In genomic region chr7:151020231-151020630, GRCh38 we compare ENCODE assay signal across 19 cellular contexts. TPM values are rescaled to one million over a fixed set of nuclear protein-coding genes. Genes with fewer than 3 reads are reported as not detected.
DNase-seq lines count a peak whose midpoint lies in the region; ATAC-seq, FAIRE-seq and TF ChIP-seq lines count a peak whose summit lies in the region.
"Had no signal": no experiment of that assay in that cellular context is flagged by ENCODE, and none has a peak within 500 bp of the region (broad histone marks: within the 10 kb centered on the region; RNA-seq: fewer than 3 reads in every experiment).

No MANE protein-coding gene starts in this region.

- H3F3A ChIP-seq in SK-N-SH (replicated peaks; ENCODE audit: insufficient read depth) = no peaks in the 10 kb centered on the region

- H3K4me3 Mint-ChIP-seq in neural crest cell = peak overlapping the region; percentile 82

- no peak for TF ChIP-seq CTCF in HEK293 (tag by site-specific recombination; IDR thresholded peaks at IDR 0.05)
- TF ChIP-seq CTCF in K562 (IDR thresholded peaks at IDR 0.05 in 2 of 3, conservative IDR thresholded peaks at IDR 0.05 in 1 of 3; ENCODE audit: insufficient read depth in 2 of 3, low read depth in 1 of 3, low read length in 3 of 3) = no peak
- no peak for TF ChIP-seq CTCF in neural crest cell (conservative IDR thresholded peaks at IDR 0.05)
- TF ChIP-seq CTCF in SK-N-SH (IDR thresholded peaks at IDR 0.05) = no peak

- H3K4me1 ChIP-seq in HEK293 (ENCODE audit: control insufficient read depth, insufficient read depth, low read length) (no peaks in the 10 kb centered on the region), K562 (replicated peaks in 1 of 2; ENCODE audit: control insufficient read depth in 2 of 2, insufficient read depth in 2 of 2, low read length in 2 of 2) (peaks cover 31 to 76% of the 10 kb centered on the region in 2 experiments), SK-N-SH (ENCODE audit: control insufficient read depth in 1 of 2, insufficient read depth in 2 of 2, low read depth in 1 of 2, low read length in 1 of 2) (peaks cover 0 to 15% of the 10 kb centered on the region in 2 experiments; a peak in 1 of 4 replicates)
- H3K4me1 ChIP-seq: colonic mucosa had no signal

- peak overlapping the region in 1 of 2 experiments; percentile 72; a peak in 2 of 4 replicates for H3K9ac ChIP-seq in K562 (ENCODE audit: insufficient read depth in 1 of 2, low read depth in 2 of 2, low read length in 2 of 2)
- H3K9ac ChIP-seq in SK-N-SH = no peak overlapping the region

- H3K27me3 ChIP-seq in K562 (ENCODE audit: control insufficient read depth in 2 of 2, insufficient read depth in 2 of 2, low read length in 2 of 2) (no peaks in the 10 kb centered on the region; a peak in 1 of 5 replicates), SK-N-SH (ENCODE audit: insufficient read depth) (peaks cover 15% of the 10 kb centered on the region; the same call in 1 of the 2 replicates)
- H3K27me3 ChIP-seq: BE2C, Peyer's patch had no signal

- no peaks in the 10 kb centered on the region for H3K36me3 ChIP-seq in HEK293 (ENCODE audit: control insufficient read depth in 2 of 2, insufficient read depth in 1 of 2, low read length in 2 of 2)
- peaks cover 6% of the 10 kb centered on the region; the same call in 1 of the 3 replicates for H3K36me3 ChIP-seq in K562 (ENCODE audit: control insufficient read depth, insufficient read depth, low read length)
- no peaks in the 10 kb centered on the region for H3K36me3 ChIP-seq in SK-N-SH (replicated peaks in 1 of 2; ENCODE audit: control insufficient read depth in 1 of 2, insufficient read depth in 2 of 2, low read length in 1 of 2)
- H3K36me3 ChIP-seq: ascending aorta, BE2C, colonic mucosa, gastrocnemius medialis, lower lobe of right lung, Peyer's patch had no signal

- peak overlapping the region; percentile 91 for H3K27ac Mint-ChIP-seq in neural crest cell (ENCODE audit: unreplicated experiment)

- TF ChIP-seq EP300 in K562 (IDR thresholded peaks at IDR 0.05; ENCODE audit: low read length) (no peak), SK-N-SH (IDR thresholded peaks at IDR 0.05; ENCODE audit: borderline replicate concordance in 1 of 2, low read depth in 1 of 2, low read length in 1 of 2) (no peak)

- no peaks in the 10 kb centered on the region for H3K36me3 Mint-ChIP-seq in neural crest cell (ENCODE audit: low read depth)

- H4K20me1 ChIP-seq in K562 (replicated peaks; ENCODE audit: control insufficient read depth, insufficient read depth, low read length) (no peaks in the 10 kb centered on the region), SK-N-SH (ENCODE audit: insufficient read depth) (no peaks in the 10 kb centered on the region)

- POLR2A ChIA-PET in HEK293 (lab: Yijun Ruan, JAX) (interaction anchor here (1.3 kb wide), 1 partner anchor 93 kb away, joined by 3 read pairs; no protein-coding TSS in a partner anchor), K562 (lab: Yijun Ruan, JAX) (interaction anchor here (0.9 to 14.3 kb wide), 3 partner anchors 9 to 42 kb away, joined by 4 to 146 read pairs (median 33); partner anchors contain the start of gene ABCB8), SK-N-SH (lab: Yijun Ruan, JAX) (no interaction called here)

- no peaks in the 10 kb centered on the region for H3K9me1 ChIP-seq in K562 (ENCODE audit: control insufficient read depth, insufficient read depth, low read length)

- no peaks in the 10 kb centered on the region for H3K9me2 ChIP-seq in SK-N-SH

- no peak overlapping the region for H3K4me2 ChIP-seq in K562 (ENCODE audit: insufficient read depth, low read length)
- no peak overlapping the region for H3K4me2 ChIP-seq in SK-N-SH

- ATAC-seq in K562 = no peak
- ATAC-seq in GM18870 (IDR thresholded peaks at IDR 0.05; ENCODE audit: unreplicated experiment) = no peak
- ATAC-seq: gastrocnemius medialis, lower lobe of right lung had no signal

- no peak for FAIRE-seq in K562 (lab: Jason Lieb, UNC)

- no peaks in the 10 kb centered on the region for H3K9me3 ChIP-seq in HEK293 (ENCODE audit: control insufficient read depth, insufficient read depth, low read depth, low read length)
- no peaks in the 10 kb centered on the region for H3K9me3 ChIP-seq in K562 (replicated peaks; ENCODE audit: control insufficient read depth, insufficient read depth, low read depth, low read length)
- no peaks in the 10 kb centered on the region for H3K9me3 ChIP-seq in SK-N-SH
- H3K9me3 ChIP-seq: ascending aorta, BE2C, colonic mucosa, gastrocnemius medialis, lower lobe of right lung, Peyer's patch had no signal

- BruUV-seq in K562 (replicated peaks; lab: Mats Ljungman, UMichigan) = no TSS peak

- intact Hi-C loops in K562 (cut with micrococcal nuclease) = no loop called here

- TF ChIP-seq POLR2A in K562 (conservative IDR thresholded peaks at IDR 0.05) = no peak

- peak overlapping the region; percentile 53; the same call in 1 of the 2 replicates for H2AFZ ChIP-seq in K562 (ENCODE audit: low read depth, low read length)
- no peak overlapping the region for H2AFZ ChIP-seq in SK-N-SH (ENCODE audit: low read depth)

- H3K27me3 Mint-ChIP-seq in neural crest cell (ENCODE audit: low read depth) = peaks cover 16% of the 10 kb centered on the region

- H3K4me3 ChIP-seq in HEK293 (ENCODE audit: low read depth, low read length) (no peak overlapping the region), K562 (no peak overlapping the region), SK-N-SH (ENCODE audit: low read depth in 2 of 2, low read length in 1 of 2) (no peak overlapping the region)
- H3K4me3 ChIP-seq: ascending aorta, colonic mucosa, gastrocnemius medialis, lower lobe of right lung, Peyer's patch had no signal

- H3K79me2 ChIP-seq in K562 (ENCODE audit: control insufficient read depth, insufficient read depth, low read length) = no peaks in the 10 kb centered on the region
- H3K79me2 ChIP-seq in SK-N-SH (ENCODE audit: insufficient read depth) = no peaks in the 10 kb centered on the region

- peaks cover 40% of the 10 kb centered on the region for H3K4me1 Mint-ChIP-seq in neural crest cell

- H3K27ac ChIP-seq in HEK293 (ENCODE audit: extremely low read depth, low read depth, low read length) (no peak overlapping the region), K562 (ENCODE audit: extremely low read depth, low read depth, low read length) (no peak overlapping the region), SK-N-SH (ENCODE audit: low read depth in 2 of 2, low read length in 1 of 2) (no peak overlapping the region)
- H3K27ac ChIP-seq: ascending aorta, colonic mucosa, epithelial cell of prostate, gastrocnemius medialis, lower lobe of right lung, Peyer's patch had no signal

- no peak for TF ChIP-seq RAD21 in K562 (CRISPR knock-in tag; conservative IDR thresholded peaks at IDR 0.05 in 1 of 2, IDR thresholded peaks at IDR 0.05 in 1 of 2)
- no peak for TF ChIP-seq RAD21 in SK-N-SH (IDR thresholded peaks at IDR 0.05; ENCODE audit: low read length)

- in situ Hi-C loops in K562 (cut with MboI) = no loop called here

- CTCF ChIA-PET in HEK293 (lab: Yijun Ruan, JAX) = interaction anchor here (0.6 to 3.1 kb wide), 8 partner anchors 11 to 207 kb away, joined by 3 to 26 read pairs (median 3); no protein-coding TSS in a partner anchor
- CTCF ChIA-PET in K562 (lab: Yijun Ruan, JAX; ENCODE audit: low intra/inter-chr PET ratio) = no interaction called here
- CTCF ChIA-PET in SK-N-SH (lab: Yijun Ruan, JAX) = interaction anchor here (0.7 to 8.3 kb wide), 17 partner anchors 8 to 572 kb away, joined by 3 to 107 read pairs (median 17); partner anchors contain the start of genes ABCB8 and NOS3

- 47% methylated on average over 7 of the region's 7 CpGs for WGBS in K562 (ENCODE audit: insufficient coverage, low coverage, missing lambda C conversion rate)
- WGBS in SK-N-SH (ENCODE audit: low lambda C conversion rate) = 79% methylated on average over 7 of the region's 7 CpGs

- DNase-seq in K562 (ENCODE audit: extremely low read depth in 1 of 4, low spot score in 3 of 4) (no peak), neural crest cell (ENCODE audit: low read depth, low spot score) (no peak), T1000 (lab: John Stamatoyannopoulos, UW) (no peak), SK-N-SH (no peak)
- DNase-seq: activated CD8-positive, alpha-beta memory T cell treated with anti-CD3 and anti-CD28 coated beads for 24 hours; activated gamma-delta T cell; BE2C; colonic mucosa; DMS153; gastrocnemius medialis; lower lobe of right lung; Peyer's patch; SW 1271 had no signal

- H3K9me3 Mint-ChIP-seq in neural crest cell = no peaks in the 10 kb centered on the region

RNA-seq across cellular contexts. Expression of gene ATG9B, which starts 4.1 kb away (rescaled TPM):
- total RNA-seq in K562 (2011; cell fraction: chromatin; rRNA removed; ENCODE audit: low replicate concordance) = 3.9 and 10.1 TPM in 2 replicates
- total RNA-seq in K562 (2011; cell fraction: nucleolus; rRNA removed) = 5.8 and 7.7 TPM in 2 replicates
- total RNA-seq in K562 (2011; cell fraction: nucleoplasm; rRNA removed) = 4.8 and 12.4 TPM in 2 replicates
- total RNA-seq in K562 (2014; rRNA removed) (2.0 and 2.1 TPM in 2 replicates), K562 (2014; rRNA removed; fragmentation: Illumina TruSeq; extraction: Trizol) (0.64 and 1.2 TPM in 2 replicates), K562 (2015; rRNA removed; fragmentation: Illumina TruSeq; extraction: Trizol) (0.29 and 0.90 TPM in 2 replicates), K562 (2021) (2.2 and 4.7 TPM in 2 replicates), neural crest cell (8.0 and 9.2 TPM in 2 replicates)
- polyA plus RNA-seq in K562 (2011; rRNA removed) (1.3 and 1.7 TPM in 2 replicates), K562 (2014; fragmentation: Illumina TruSeq; extraction: Trizol) (0.92 and 1.4 TPM in 2 replicates), K562 (2014; fragmentation: Nextera tagmentation; extraction: Ambion mirVana) (1 to 10 TPM; 5.0 to 6.9 TPM), K562 (2014; rRNA removed) (2.7 and 8.0 TPM in 2 replicates), SK-N-SH (2012; rRNA removed) (0.52 and 0.67 TPM in 2 replicates)
- polyA plus RNA-seq in K562 (2011; cell fraction: cytosol; rRNA removed) = 1.2 and 1.7 TPM in 2 replicates
- polyA plus RNA-seq in K562 (2011; cell fraction: nucleus; rRNA removed) = 5.9 and 13.7 TPM in 2 replicates
- 6.6 and 7.2 TPM in 2 replicates for polyA plus RNA-seq in K562 (2012)
- 0.27 and 0.63 TPM in 2 replicates for polyA minus RNA-seq in K562 (2011; rRNA and poly(A)+ RNA removed)
- not detected in 2 replicates for polyA minus RNA-seq in K562 (2011; cell fraction: cytosol; rRNA and poly(A)+ RNA removed)
- polyA minus RNA-seq in K562 (2011; cell fraction: nucleus; rRNA and poly(A)+ RNA removed) = 1.00 and 2.6 TPM in 2 replicates
- 0.27 and 0.37 TPM in 2 replicates for polyA plus RNA-seq in SK-N-SH (2012; cell fraction: cytosol; rRNA removed)
- 3.1 and 3.4 TPM in 2 replicates for polyA plus RNA-seq in SK-N-SH (2012; cell fraction: nucleus; rRNA removed)
- total RNA-seq: ascending aorta, subcutaneous adipose tissue had no signal

RNA-seq across cellular contexts. Expression of gene ABCB8, which starts 8.0 kb away (rescaled TPM):
- 193 and 406 TPM in 2 replicates for total RNA-seq in K562 (2011; cell fraction: chromatin; rRNA removed; ENCODE audit: low replicate concordance)
- 266 and 270 TPM in 2 replicates for total RNA-seq in K562 (2011; cell fraction: nucleolus; rRNA removed)
- 209 and 255 TPM in 2 replicates for total RNA-seq in K562 (2011; cell fraction: nucleoplasm; rRNA removed)
- 63.5 and 79.1 TPM in 2 replicates for total RNA-seq in K562 (2014; rRNA removed)
- total RNA-seq in K562 (2014; rRNA removed; fragmentation: Illumina TruSeq; extraction: Trizol) = 16.9 and 21.9 TPM in 2 replicates
- total RNA-seq in K562 (2015; rRNA removed; fragmentation: Illumina TruSeq; extraction: Trizol) = 36.3 and 38.0 TPM in 2 replicates
- 106 and 109 TPM in 2 replicates for total RNA-seq in K562 (2021)
- 27.0 and 42.2 TPM in 2 replicates for polyA plus RNA-seq in K562 (2011; rRNA removed)
- polyA plus RNA-seq in K562 (2011; cell fraction: cytosol; rRNA removed) = 44.7 and 109 TPM in 2 replicates
- 87.0 and 201 TPM in 2 replicates for polyA plus RNA-seq in K562 (2011; cell fraction: nucleus; rRNA removed)
- polyA plus RNA-seq in K562 (2012) = 64.3 and 65.5 TPM in 2 replicates
- polyA plus RNA-seq in K562 (2014; fragmentation: Illumina TruSeq; extraction: Trizol) = 61.4 and 89.2 TPM in 2 replicates
- polyA plus RNA-seq in K562 (2014; fragmentation: Nextera tagmentation; extraction: Ambion mirVana) = 1 to 10 TPM; 7.6 to 9.2 TPM
- polyA plus RNA-seq in K562 (2014; rRNA removed) = 73.6 and 81.3 TPM in 2 replicates
- 23.8 and 38.7 TPM in 2 replicates for polyA minus RNA-seq in K562 (2011; rRNA and poly(A)+ RNA removed)
- 44.9 and 63.6 TPM in 2 replicates for polyA minus RNA-seq in K562 (2011; cell fraction: cytosol; rRNA and poly(A)+ RNA removed)
- 54.3 and 64.6 TPM in 2 replicates for polyA minus RNA-seq in K562 (2011; cell fraction: nucleus; rRNA and poly(A)+ RNA removed)
- total RNA-seq in neural crest cell = 42.3 and 43.5 TPM in 2 replicates
- 36.0 and 38.3 TPM in 2 replicates for polyA plus RNA-seq in SK-N-SH (2012; rRNA removed)
- 7.9 and 16.1 TPM in 2 replicates for polyA plus RNA-seq in SK-N-SH (2012; cell fraction: cytosol; rRNA removed)
- 145 and 146 TPM in 2 replicates for polyA plus RNA-seq in SK-N-SH (2012; cell fraction: nucleus; rRNA removed)

RNA-seq across cellular contexts. Expression of gene ASIC3, which starts 28.1 kb away (rescaled TPM):
- total RNA-seq in K562 (2011; cell fraction: chromatin; rRNA removed; ENCODE audit: low replicate concordance) = 11.1 and 29.9 TPM in 2 replicates
- 11.7 and 12.1 TPM in 2 replicates for total RNA-seq in K562 (2011; cell fraction: nucleolus; rRNA removed)
- 11.4 and 19.2 TPM in 2 replicates for total RNA-seq in K562 (2011; cell fraction: nucleoplasm; rRNA removed)
- total RNA-seq in K562 (2014; rRNA removed) (0.32 and 1.5 TPM in 2 replicates), K562 (2014; rRNA removed; fragmentation: Illumina TruSeq; extraction: Trizol) (0.32 and 0.40 TPM in 2 replicates), K562 (2015; rRNA removed; fragmentation: Illumina TruSeq; extraction: Trizol) (0.87 and 0.98 TPM in 2 replicates), K562 (2021) (2.9 and 3.2 TPM in 2 replicates), neural crest cell (4.7 and 6.0 TPM in 2 replicates)
- polyA plus RNA-seq in K562 (2011; rRNA removed) (1.3 and 2.7 TPM in 2 replicates), K562 (2014; fragmentation: Illumina TruSeq; extraction: Trizol) (2.4 and 2.7 TPM in 2 replicates), K562 (2014; fragmentation: Nextera tagmentation; extraction: Ambion mirVana) (under 1 TPM; 0.11 to 0.44 TPM), K562 (2014; rRNA removed) (3.3 and 5.0 TPM in 2 replicates), SK-N-SH (2012; rRNA removed) (4.0 and 4.5 TPM in 2 replicates)
- 2.1 and 3.3 TPM in 2 replicates for polyA plus RNA-seq in K562 (2011; cell fraction: cytosol; rRNA removed)
- 18.1 and 42.9 TPM in 2 replicates for polyA plus RNA-seq in K562 (2011; cell fraction: nucleus; rRNA removed)
- 5.5 and 18.9 TPM in 2 replicates for polyA plus RNA-seq in K562 (2012)
- polyA minus RNA-seq in K562 (2011; rRNA and poly(A)+ RNA removed) = not detected in 2 replicates
- 0.64 and 1.5 TPM in 2 replicates for polyA minus RNA-seq in K562 (2011; cell fraction: cytosol; rRNA and poly(A)+ RNA removed)
- 2.7 and 3.0 TPM in 2 replicates for polyA minus RNA-seq in K562 (2011; cell fraction: nucleus; rRNA and poly(A)+ RNA removed)
- polyA plus RNA-seq in SK-N-SH (2012; cell fraction: cytosol; rRNA removed) = 0.72 and 0.77 TPM in 2 replicates
- 39.2 and 57.2 TPM in 2 replicates for polyA plus RNA-seq in SK-N-SH (2012; cell fraction: nucleus; rRNA removed)
- total RNA-seq: ascending aorta had no signal

RNA-seq across cellular contexts. Expression of gene NOS3, which starts 29.4 kb away (rescaled TPM):
- total RNA-seq in K562 (2011; cell fraction: chromatin; rRNA removed; ENCODE audit: low replicate concordance) = 17.7 and 69.8 TPM in 2 replicates
- total RNA-seq in K562 (2011; cell fraction: nucleolus; rRNA removed) = 82.0 and 87.6 TPM in 2 replicates
- 40.3 and 46.6 TPM in 2 replicates for total RNA-seq in K562 (2011; cell fraction: nucleoplasm; rRNA removed)
- total RNA-seq in K562 (2014; rRNA removed) (121 and 170 TPM in 2 replicates), K562 (2014; rRNA removed; fragmentation: Illumina TruSeq; extraction: Trizol) (3.1 and 4.3 TPM in 2 replicates), K562 (2015; rRNA removed; fragmentation: Illumina TruSeq; extraction: Trizol) (43.2 and 45.8 TPM in 2 replicates), K562 (2021) (111 and 124 TPM in 2 replicates), neural crest cell (6.1 and 7.4 TPM in 2 replicates)
- polyA plus RNA-seq in K562 (2011; rRNA removed) (23.6 and 47.3 TPM in 2 replicates), K562 (2014; fragmentation: Illumina TruSeq; extraction: Trizol) (23.6 and 88.1 TPM in 2 replicates), K562 (2014; fragmentation: Nextera tagmentation; extraction: Ambion mirVana) (1 to 10 TPM; 1.1 to 2.9 TPM), K562 (2014; rRNA removed) (102 and 118 TPM in 2 replicates), SK-N-SH (2012; rRNA removed) (0.15 and 0.41 TPM in 2 replicates)
- polyA plus RNA-seq in K562 (2011; cell fraction: cytosol; rRNA removed) = 58.9 and 221 TPM in 2 replicates
- 50.4 and 106 TPM in 2 replicates for polyA plus RNA-seq in K562 (2011; cell fraction: nucleus; rRNA removed)
- polyA plus RNA-seq in K562 (2012) = 87.2 and 107 TPM in 2 replicates
- polyA minus RNA-seq in K562 (2011; rRNA and poly(A)+ RNA removed) = 11.7 and 21.2 TPM in 2 replicates
- polyA minus RNA-seq in K562 (2011; cell fraction: cytosol; rRNA and poly(A)+ RNA removed) = 65.3 and 77.5 TPM in 2 replicates
- 35.9 and 37.0 TPM in 2 replicates for polyA minus RNA-seq in K562 (2011; cell fraction: nucleus; rRNA and poly(A)+ RNA removed)
- 0.01 and 0.24 TPM in 2 replicates for polyA plus RNA-seq in SK-N-SH (2012; cell fraction: cytosol; rRNA removed)
- polyA plus RNA-seq in SK-N-SH (2012; cell fraction: nucleus; rRNA removed) = 0.09 and 0.13 TPM in 2 replicates
- polyA plus RNA-seq: neural cell had no signal

RNA-seq across cellular contexts. Expression of gene CDK5, which starts 37.5 kb away (rescaled TPM):
- total RNA-seq in K562 (2011; cell fraction: chromatin; rRNA removed; ENCODE audit: low replicate concordance) = 19.7 and 25.7 TPM in 2 replicates
- total RNA-seq in K562 (2011; cell fraction: nucleolus; rRNA removed) = 30.0 and 32.9 TPM in 2 replicates
- 23.7 and 24.5 TPM in 2 replicates for total RNA-seq in K562 (2011; cell fraction: nucleoplasm; rRNA removed)
- 38.0 and 53.5 TPM in 2 replicates for total RNA-seq in K562 (2014; rRNA removed)
- 11.8 and 20.3 TPM in 2 replicates for total RNA-seq in K562 (2014; rRNA removed; fragmentation: Illumina TruSeq; extraction: Trizol)
- 32.2 and 35.8 TPM in 2 replicates for total RNA-seq in K562 (2015; rRNA removed; fragmentation: Illumina TruSeq; extraction: Trizol)
- 25.0 and 25.3 TPM in 2 replicates for total RNA-seq in K562 (2021)
- 27.5 and 28.6 TPM in 2 replicates for polyA plus RNA-seq in K562 (2011; rRNA removed)
- 47.3 and 82.3 TPM in 2 replicates for polyA plus RNA-seq in K562 (2011; cell fraction: cytosol; rRNA removed)
- polyA plus RNA-seq in K562 (2011; cell fraction: nucleus; rRNA removed) = 35.2 and 43.5 TPM in 2 replicates
- 36.0 and 38.1 TPM in 2 replicates for polyA plus RNA-seq in K562 (2012)
- polyA plus RNA-seq in K562 (2014; fragmentation: Illumina TruSeq; extraction: Trizol) = 29.0 and 34.3 TPM in 2 replicates
- 10 to 100 TPM in 1 of 2 experiments, 1 to 10 TPM in 1; 3.2 to 18.1 TPM for polyA plus RNA-seq in K562 (2014; fragmentation: Nextera tagmentation; extraction: Ambion mirVana)
- 25.6 and 28.4 TPM in 2 replicates for polyA plus RNA-seq in K562 (2014; rRNA removed)
- 25.6 and 37.1 TPM in 2 replicates for polyA minus RNA-seq in K562 (2011; rRNA and poly(A)+ RNA removed)
- polyA minus RNA-seq in K562 (2011; cell fraction: cytosol; rRNA and poly(A)+ RNA removed) = 13.6 and 28.1 TPM in 2 replicates
- 15.5 and 21.0 TPM in 2 replicates for polyA minus RNA-seq in K562 (2011; cell fraction: nucleus; rRNA and poly(A)+ RNA removed)
- total RNA-seq in neural crest cell = 38.9 TPM in 2 replicates
- polyA plus RNA-seq in SK-N-SH (2012; rRNA removed) = 123 and 125 TPM in 2 replicates
- 97.6 and 104 TPM in 2 replicates for polyA plus RNA-seq in SK-N-SH (2012; cell fraction: cytosol; rRNA removed)
- polyA plus RNA-seq in SK-N-SH (2012; cell fraction: nucleus; rRNA removed) = 77.3 and 91.3 TPM in 2 replicates
